21 cellular contexts compared by ENCODE assay signal in the genomic region with DNA sequence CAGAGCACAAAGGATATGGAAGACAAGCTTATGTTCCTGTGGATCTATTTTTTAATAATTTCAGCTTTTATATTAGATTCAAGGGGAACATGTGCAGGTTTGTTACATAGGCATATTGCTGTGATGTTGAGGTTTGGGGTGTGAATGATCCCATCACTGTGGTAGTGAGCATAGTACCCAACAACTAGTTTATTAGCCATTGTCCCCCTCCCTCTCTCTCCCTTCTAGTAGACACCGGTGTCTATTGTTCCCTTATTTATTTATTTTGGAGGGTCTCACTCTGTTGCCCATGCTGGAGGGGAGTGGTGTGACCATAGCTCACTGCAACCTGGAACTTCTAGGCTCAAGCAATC.
"Had no signal": no experiment of that assay in that cellular context is flagged by ENCODE, and none has a peak within 500 bp of the region (broad histone marks: within the 10 kb centered on the region; RNA-seq: fewer than 3 reads in every experiment).

No MANE protein-coding gene starts in this region.

- H3K4me3 ChIP-seq: SJCRH30, transverse colon had no signal

- H3K27ac ChIP-seq: brain microvascular endothelial cell, epithelial cell of prostate, SJCRH30, transverse colon had no signal

- DNase-seq: activated CD4-positive, alpha-beta T cell treated with anti-CD3 and anti-CD28 coated beads, Interleukin-2, amount 10 ng/mL, durations not matched to agents 7 days and 5 days; activated CD4-positive, CD25-positive, alpha-beta regulatory T cell; activated naive CD8-positive, alpha-beta T cell treated with anti-CD3 and anti-CD28 coated beads, Interleukin-2, amount 10 ng/mL, durations not matched to agents 7 days and 5 days; activated T-cell treated with anti-CD3 and anti-CD28 coated beads for 4 hours; brain microvascular endothelial cell; cerebellar nuclear complex; effector memory CD4-positive, alpha-beta T cell; foreskin melanocyte; head of caudate nucleus; left colon; midbrain; posterior cingulate gyrus; retina; SJCRH30; stimulated activated CD4-positive, alpha-beta T cell treated with anti-CD3 and anti-CD28 coated beads, Interleukin-12 subunit alpha, Interleukin-12 subunit beta, amount 100 ng/mL, for 4 hours; stimulated activated CD4-positive, alpha-beta T cell treated with anti-CD3 and anti-CD28 coated beads, Interleukin-2, amount 100 ng/mL, for 24 hours; stimulated activated naive B cell treated with anti-CD40 and anti-IgM and Interleukin-4, amounts not matched to agents 10 μg/mL and 1 μg/mL and 100 μg/mL, for 72 hours; transverse colon had no signal

- H3K9me3 Mint-ChIP-seq: activated CD4-positive, alpha-beta T cell treated with anti-CD3 and anti-CD28 coated beads, Interleukin-2, amount 10 ng/mL, durations not matched to agents 7 days and 5 days; dendritic cell treated with granulocyte-macrophage colony-stimulating factor and Interleukin-4, amounts not matched to agents 40 ng/mL and 50 ng/mL, for 4 days; stimulated activated naive B cell treated with anti-CD40 and anti-IgM and Interleukin-4, amounts not matched to agents 10 μg/mL and 1 μg/mL and 100 μg/mL, for 72 hours; T-helper 2 cell treated with Interferon-gamma antibody and Interleukin-4, amounts not matched to agents 5 μg/mL and 100 μg/mL, for 36 hours had no signal

- H3K4me1 ChIP-seq: SJCRH30 had no signal

- H3K27ac Mint-ChIP-seq: activated naive CD8-positive, alpha-beta T cell treated with anti-CD3 and anti-CD28 coated beads, Interleukin-2, amount 10 ng/mL, durations not matched to agents 7 days and 5 days; dendritic cell treated with granulocyte-macrophage colony-stimulating factor and Interleukin-4, amounts not matched to agents 40 ng/mL and 50 ng/mL, for 4 days; stimulated activated naive B cell treated with anti-CD40 and anti-IgM and Interleukin-4, amounts not matched to agents 10 μg/mL and 1 μg/mL and 100 μg/mL, for 72 hours; T-helper 2 cell treated with Interferon-gamma antibody and Interleukin-4, amounts not matched to agents 5 μg/mL and 100 μg/mL, for 36 hours had no signal

- H3K36me3 ChIP-seq: brain microvascular endothelial cell, transverse colon had no signal

- H3K9me3 ChIP-seq: transverse colon had no signal

- H3K27me3 ChIP-seq: brain microvascular endothelial cell, SJCRH30 had no signal

- H3K4me3 Mint-ChIP-seq: activated CD4-positive, alpha-beta T cell treated with anti-CD3 and anti-CD28 coated beads, Interleukin-2, amount 10 ng/mL, durations not matched to agents 7 days and 5 days; activated naive CD8-positive, alpha-beta T cell treated with anti-CD3 and anti-CD28 coated beads, Interleukin-2, amount 10 ng/mL, durations not matched to agents 7 days and 5 days; dendritic cell treated with granulocyte-macrophage colony-stimulating factor and Interleukin-4, amounts not matched to agents 40 ng/mL and 50 ng/mL, for 4 days; stimulated activated naive B cell treated with anti-CD40 and anti-IgM and Interleukin-4, amounts not matched to agents 10 μg/mL and 1 μg/mL and 100 μg/mL, for 72 hours; T-helper 2 cell treated with Interferon-gamma antibody and Interleukin-4, amounts not matched to agents 5 μg/mL and 100 μg/mL, for 36 hours had no signal

- H3K27me3 Mint-ChIP-seq: activated CD4-positive, alpha-beta T cell treated with anti-CD3 and anti-CD28 coated beads, Interleukin-2, amount 10 ng/mL, durations not matched to agents 7 days and 5 days; activated naive CD8-positive, alpha-beta T cell treated with anti-CD3 and anti-CD28 coated beads, Interleukin-2, amount 10 ng/mL, durations not matched to agents 7 days and 5 days; stimulated activated naive B cell treated with anti-CD40 and anti-IgM and Interleukin-4, amounts not matched to agents 10 μg/mL and 1 μg/mL and 100 μg/mL, for 72 hours had no signal

- ATAC-seq: stimulated activated naive B cell treated with anti-CD40 and anti-IgM and Interleukin-4, amounts not matched to agents 10 μg/mL and 1 μg/mL and 100 μg/mL, for 72 hours had no signal
